In genomic region chr7:40873248-40873647, GRCh38 we compare ENCODE assay signal across 22 cellular contexts.
"Had no signal": no experiment of that assay in that cellular context is flagged by ENCODE, and none has a peak within 500 bp of the region (broad histone marks: within the 10 kb centered on the region; RNA-seq: fewer than 3 reads in every experiment).

No MANE protein-coding gene starts in this region.

- H3K27ac ChIP-seq: epithelial cell of prostate, prostate gland, right atrium auricular region, sigmoid colon, thoracic aorta, tibial nerve, upper lobe of left lung had no signal

- H3K4me3 ChIP-seq: prostate gland, right atrium auricular region, sigmoid colon, thoracic aorta, tibial nerve, upper lobe of left lung had no signal

- DNase-seq: effector CD8-positive, alpha-beta T cell; endodermal cell; foreskin melanocyte; glutamatergic neuron; hypothalamus; immature natural killer cell; islet precursor cell; kidney glomerular epithelial cell; mesenchymal stem cell; naive thymus-derived CD8-positive, alpha-beta T cell; nephron progenitor cell; nucleus accumbens; sigmoid colon; stimulated activated CD4-positive, alpha-beta T cell treated with anti-CD3 and anti-CD28 coated beads, Interleukin-2, amount 100 ng/mL, for 24 hours; stimulated activated CD4-positive, alpha-beta T cell treated with anti-CD3 and anti-CD28 coated beads, Interleukin-4, amount 100 ng/mL, for 24 hours; stimulated activated naive CD4-positive, alpha-beta T cell treated with Interleukin-2 at 50 U/mL for 16 hours; upper lobe of left lung had no signal

- H3K27me3 ChIP-seq: right atrium auricular region, sigmoid colon, tibial nerve, upper lobe of left lung had no signal

- H3K36me3 ChIP-seq: prostate gland, right atrium auricular region, sigmoid colon, thoracic aorta, tibial nerve, upper lobe of left lung had no signal
